18 cellular contexts compared by ENCODE assay signal in the genomic region with DNA sequence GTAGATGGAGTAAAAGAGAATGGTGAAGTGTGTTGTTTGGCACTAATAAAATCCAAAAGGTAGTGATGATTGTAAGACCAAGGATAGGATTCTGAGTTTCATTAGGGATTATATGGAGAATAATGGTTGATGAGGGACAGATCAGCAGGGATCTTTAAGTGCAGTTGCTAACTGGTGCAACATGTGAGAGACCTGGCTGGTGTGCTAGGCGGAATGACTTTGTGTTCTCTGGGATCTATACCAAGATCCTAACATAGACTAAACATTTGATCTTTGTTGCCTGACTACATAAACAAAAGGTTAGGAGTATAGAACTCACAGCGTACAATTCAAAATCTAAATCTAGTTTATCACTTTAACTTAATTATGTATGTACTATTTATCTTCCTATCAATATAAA.
DNase-seq lines count a peak whose midpoint lies in the region; ATAC-seq and TF ChIP-seq lines count a peak whose summit lies in the region.
"Had no signal": no experiment of that assay in that cellular context is flagged by ENCODE, and none has a peak within 500 bp of the region (broad histone marks: within the 10 kb centered on the region; RNA-seq: fewer than 3 reads in every experiment).

No MANE protein-coding gene starts in this region.

- H3K4me3 ChIP-seq in left ventricle myocardium inferior = no peak overlapping the region
- H3K4me3 ChIP-seq in psoas muscle = peak overlapping the region; percentile 4
- H3K4me3 ChIP-seq in A673 (ENCODE audit: low read depth, low read length, poor library complexity, severe bottlenecking) = no peak overlapping the region
- H3K4me3 ChIP-seq: BLaER1, SJSA1 had no signal

- H3K4me1 ChIP-seq in left ventricle myocardium inferior (peaks cover 56% of the 10 kb centered on the region), psoas muscle (peaks cover 53% of the 10 kb centered on the region), A673 (ENCODE audit: insufficient read depth, low read length, poor library complexity, severe bottlenecking) (peaks cover 11% of the 10 kb centered on the region)
- H3K4me1 ChIP-seq: BLaER1 had no signal

- TF ChIP-seq CTCF in left ventricle myocardium inferior (IDR thresholded peaks at IDR 0.05; ENCODE audit: borderline replicate concordance) = no peak
- no peak for TF ChIP-seq CTCF in psoas muscle (IDR thresholded peaks at IDR 0.05)
- no peak for TF ChIP-seq CTCF in A673 (conservative IDR thresholded peaks at IDR 0.05; ENCODE audit: low read depth, low read length)

- H3K27ac ChIP-seq in left ventricle myocardium inferior (replicated peaks) (peak overlapping the region; percentile 76), psoas muscle (peak overlapping the region; percentile 73), A673 (ENCODE audit: low read depth, low read length, poor library complexity, severe bottlenecking) (no peak overlapping the region)
- H3K27ac ChIP-seq: BLaER1, SJSA1 had no signal

- peak; percentile 83 for ATAC-seq in Right ventricle myocardium superior (ENCODE audit: poor library complexity)
- no peak for ATAC-seq in left cardiac atrium
- ATAC-seq in psoas muscle = peak; percentile 39 to 84 (median 72)
- ATAC-seq in GM18873 (IDR thresholded peaks at IDR 0.05; ENCODE audit: low FRiP score, unreplicated experiment) = no peak

- no peaks in the 10 kb centered on the region for H3K27me3 ChIP-seq in left ventricle myocardium inferior (ENCODE audit: low read depth)
- no peaks in the 10 kb centered on the region for H3K27me3 ChIP-seq in psoas muscle (ENCODE audit: insufficient read depth in 3 of 3, low read length in 2 of 3)
- no peaks in the 10 kb centered on the region for H3K27me3 ChIP-seq in A673 (replicated peaks; ENCODE audit: insufficient read depth, low read depth, low read length, poor library complexity)
- H3K27me3 ChIP-seq: BLaER1, SJSA1 had no signal

- BruUV-seq in A673 (replicated peaks; lab: Mats Ljungman, UMichigan) = no TSS peak

- H3K36me3 ChIP-seq in left ventricle myocardium inferior (no peaks in the 10 kb centered on the region), psoas muscle (ENCODE audit: insufficient read depth in 1 of 2, low read depth in 1 of 2) (peaks cover 0 to 12% of the 10 kb centered on the region in 2 donors), A673 (ENCODE audit: insufficient read depth, low read length, poor library complexity, severe bottlenecking) (no peaks in the 10 kb centered on the region)
- H3K36me3 ChIP-seq: SJSA1 had no signal

- CTCF ChIA-PET in A673 (lab: Charles Lee) = no interaction called here

- H3K9me3 ChIP-seq in left ventricle myocardium inferior (replicated peaks) (no peaks in the 10 kb centered on the region), psoas muscle (no peaks in the 10 kb centered on the region), A673 (ENCODE audit: low read depth, low read length, poor library complexity, severe bottlenecking) (no peaks in the 10 kb centered on the region)
- H3K9me3 ChIP-seq: BLaER1, SJSA1 had no signal

- DNase-seq in Right ventricle myocardium superior (no peak), left cardiac atrium (no peak), left ventricle myocardium inferior (no peak), psoas muscle (no peak), amniotic stem cell (lab: John Stamatoyannopoulos, UW) (no peak), A673 (ENCODE audit: low spot score) (no peak)
- DNase-seq: CD4-positive, CD25-positive, alpha-beta regulatory T cell; HCEC 1CT; Karpas-422; NCI-H1092 treated with DMSO at 0.1 percent for 48 hours; NCI-H1436; NCI-H2081 treated with DMSO at 0.1 percent for 48 hours; NCI-H2171; NCI-H226; NCI-H510A had no signal

- POLR2A ChIA-PET in A673 (lab: Charles Lee; ENCODE audit: low non-redundant PET) = no interaction called here

- intact Hi-C loops in Right ventricle myocardium superior (cut with DNase I) = no loop called here
- intact Hi-C loops in left cardiac atrium (cut with DNase I) = loop anchor here in 1 of 2 donors (10.0 kb wide), 1 partner anchor 163 kb away; a partner anchor contains a TSS
- intact Hi-C loops in left ventricle myocardium inferior (cut with micrococcal nuclease) = no loop called here
- intact Hi-C loops in psoas muscle (cut with DNase I) = loop anchor here in 1 of 2 donors (1.0 kb wide), 1 partner anchor 43 kb away; no protein-coding TSS in a partner anchor
- intact Hi-C loops in A673 (cut with micrococcal nuclease; ENCODE audit: unreplicated experiment) = no loop called here

- WGBS in psoas muscle, 3 donors = 36 to 54% (median 39%) methylated on average over 2 of the region's 2 CpGs

Comparison
In these comparisons a context has a peak if more than half of its experiments do, and no peak if none do; other contexts are left out.
1. ATAC-seq: peak in Right ventricle myocardium superior (single experiment) and psoas muscle (4 of 4); none in left cardiac atrium (0 of 2) and GM18873 (single experiment).